23 cellular contexts compared by ENCODE assay signal in the genomic region with DNA sequence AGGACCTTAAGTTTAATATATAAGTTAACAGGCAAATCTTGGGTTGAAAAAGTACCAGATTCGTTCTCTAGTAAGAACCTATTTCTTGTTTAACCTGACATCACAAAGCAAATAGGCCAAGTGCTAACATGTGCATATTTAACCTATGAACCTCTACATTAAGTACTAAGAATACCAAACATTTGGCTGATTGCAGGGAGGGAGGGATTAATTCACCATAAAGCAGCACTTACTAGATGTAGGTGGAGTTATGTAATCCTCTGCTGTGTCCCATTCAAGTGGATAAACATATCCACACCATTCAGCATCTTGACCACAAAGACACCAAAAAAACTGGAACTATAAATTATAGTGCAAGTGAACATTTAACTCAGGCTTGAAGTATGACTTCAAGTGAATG. TPM values are rescaled to one million over a fixed set of nuclear protein-coding genes. Genes with fewer than 3 reads are reported as not detected.
DNase-seq lines count a peak whose midpoint lies in the region; TF ChIP-seq lines count a peak whose summit lies in the region.
"Had no signal": no experiment of that assay in that cellular context is flagged by ENCODE, and none has a peak within 500 bp of the region (broad histone marks: within the 10 kb centered on the region; RNA-seq: fewer than 3 reads in every experiment).

No MANE protein-coding gene starts in this region.

- TF ChIP-seq CTCF in spleen (IDR thresholded peaks at IDR 0.05 in 8 of 11, conservative IDR thresholded peaks at IDR 0.05 in 3 of 11) (no peak), transverse colon (IDR thresholded peaks at IDR 0.05) (no peak)

- H3K4me1 ChIP-seq in spleen (peaks cover 32 to 91% (median 59%) of the 10 kb centered on the region in 6 donors), transverse colon (peaks cover 0 to 9% (median 3%) of the 10 kb centered on the region in 4 donors)
- H3K4me1 ChIP-seq: Peyer's patch had no signal

- H3K27ac ChIP-seq in spleen (peak overlapping the region in 7 of 8 donors; percentile 2 to 96 (median 76)), transverse colon (no peak overlapping the region)
- H3K27ac ChIP-seq: 22Rv1, C4-2B, Peyer's patch had no signal

- peaks cover 0 to 21% (median 0%) of the 10 kb centered on the region in 6 donors for H3K36me3 ChIP-seq in spleen
- H3K36me3 ChIP-seq in transverse colon, result no peaks in the 10 kb centered on the region
- H3K36me3 ChIP-seq: MG63, Peyer's patch had no signal

- 87 to 97% (median 91%) methylated on average over 1 of the region's 1 CpG for WGBS in spleen, 5 donors
- 86 to 89% methylated on average over 1 of the region's 1 CpG for WGBS in transverse colon (ENCODE audit: low coverage in 1 of 2), 2 donors

- TF ChIP-seq EP300 in transverse colon (IDR thresholded peaks at IDR 0.05; ENCODE audit: low read depth), result no peak

- in situ Hi-C loops in transverse colon (cut with MboI; ENCODE audit: low pct_ligation_motif_present in 1 of 4, low pct_unique_long_range_greater_than_20kb in 1 of 4, low sequenced_read_pairs in 3 of 4), result no loop called here

- intact Hi-C loops in spleen (cut with DNase I; ENCODE audit: low total_unique reads), result no loop called here
- intact Hi-C loops in transverse colon (cut with DNase I; ENCODE audit: low total_unique reads), result no loop called here

- TF ChIP-seq POLR2A in spleen (IDR thresholded peaks at IDR 0.05), result no peak
- no peak for TF ChIP-seq POLR2A in transverse colon (IDR thresholded peaks at IDR 0.05)

- H3K27me3 ChIP-seq in spleen (replicated peaks in 1 of 7) (no peaks in the 10 kb centered on the region), transverse colon (no peaks in the 10 kb centered on the region)
- H3K27me3 ChIP-seq: MG63, Peyer's patch had no signal

- peak; percentile 23 for DNase-seq in DMS53 (lab: John Stamatoyannopoulos, UW)
- DNase-seq in DMS53 treated with DMSO at 0.1 percent for 48 hours (lab: John Stamatoyannopoulos, UW; ENCODE audit: unreplicated experiment), result no peak
- peak; percentile 47 for DNase-seq in MV-4-11 (lab: John Stamatoyannopoulos, UW)
- DNase-seq in amniotic epithelial cell (ENCODE audit: low read depth), result peak; percentile 37
- DNase-seq in spleen, result no peak
- no peak for DNase-seq in activated gamma-delta T cell (lab: John Stamatoyannopoulos, UW)
- no peak for DNase-seq in NCI-H2029 treated with DMSO at 0.1 percent for 48 hours (lab: John Stamatoyannopoulos, UW)
- DNase-seq in transverse colon, result no peak
- DNase-seq: Calu3, KBM-7, MG63, NCI-H1092, NCI-H1417 treated with DMSO at 0.1 percent for 48 hours, NCI-H1694 treated with DMSO at 0.1 percent for 48 hours, NCI-H2081 treated with DMSO at 0.1 percent for 48 hours, NCI-H2171 treated with DMSO at 0.1 percent for 48 hours, NCI-H345, NCI-H510A treated with DMSO at 0.1 percent for 48 hours, NCI-H774, Peyer's patch, SHP77 treated with DMSO at 0.1 percent for 48 hours had no signal

- H3K4me3 ChIP-seq in spleen (no peak overlapping the region), transverse colon (no peak overlapping the region)
- H3K4me3 ChIP-seq: MG63, Peyer's patch had no signal

- H3K9me3 ChIP-seq in spleen (no peaks in the 10 kb centered on the region), transverse colon (no peaks in the 10 kb centered on the region)
- H3K9me3 ChIP-seq: MG63, Peyer's patch had no signal

RNA-seq across cellular contexts. Expression of gene STX11, which starts 10.1 kb away (rescaled TPM):
- total RNA-seq in spleen, result 10 to 100 TPM; 34.8 to 76.0 (median 52.0) TPM
- polyA plus RNA-seq in spleen, result 10 to 100 TPM in 1 of 3 donors, 1 to 10 TPM in 2; 5.9 to 14.4 (median 9.3) TPM
- total RNA-seq in transverse colon, result 1 to 10 TPM in 3 of 4 donors, not detected in 1; 1.8 to 3.0 (median 2.3) TPM

Comparison
In these comparisons a context has a peak if more than half of its experiments do, and no peak if none do; other contexts are left out.
1. DNase-seq: peak in DMS53 (single experiment), MV-4-11 (single experiment) and amniotic epithelial cell (single experiment); none in DMS53 treated with DMSO at 0.1 percent for 48 hours (single experiment), spleen (single experiment), activated gamma-delta T cell (single experiment), NCI-H2029 treated with DMSO at 0.1 percent for 48 hours (single experiment) and transverse colon (single experiment).
2. H3K27ac ChIP-seq: peak in spleen (7 of 8); none in transverse colon (0 of 4).
3. RNA of gene STX11, which starts 10.1 kb away (total RNA-seq): 34.8 to 76.0 TPM in spleen; 1.8 to 3.0 TPM in transverse colon; every median in the first group is over 4 times any median in the second.